In the genomic region with DNA sequence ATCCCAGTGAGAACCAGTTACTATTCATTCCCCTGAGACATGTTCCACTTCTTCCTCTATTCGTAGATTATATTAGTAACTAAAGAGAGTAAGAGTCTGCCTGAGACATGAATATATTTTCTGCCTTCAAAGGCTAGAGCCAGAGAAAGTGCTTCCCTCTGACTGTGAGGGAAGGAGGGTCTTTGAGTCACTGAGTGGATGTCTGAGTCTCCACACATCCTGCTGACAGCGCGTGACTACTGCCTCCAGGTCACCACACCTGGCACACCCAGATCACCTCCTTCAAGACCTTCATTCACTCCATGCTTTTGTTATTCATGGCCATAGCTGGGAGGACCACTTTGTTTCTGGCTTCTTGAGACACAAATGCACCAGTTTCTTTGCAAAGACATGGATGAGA, we compare ENCODE assay signal across 18 cellular contexts.
"Had no signal": no experiment of that assay in that cellular context is flagged by ENCODE, and none has a peak within 500 bp of the region (broad histone marks: within the 10 kb centered on the region; RNA-seq: fewer than 3 reads in every experiment).

No MANE protein-coding gene starts in this region.

- H3K4me1 ChIP-seq: right atrium auricular region, sigmoid colon, transverse colon had no signal

- H3K4me1 Mint-ChIP-seq: naive thymus-derived CD8-positive, alpha-beta T cell had no signal

- H3K9me3 ChIP-seq: mucosa of descending colon, right atrium auricular region, sigmoid colon, stomach, thoracic aorta, transverse colon had no signal

- H3K36me3 Mint-ChIP-seq: naive thymus-derived CD8-positive, alpha-beta T cell had no signal

- H3K27me3 ChIP-seq: hepatocyte, right atrium auricular region, sigmoid colon, stomach, transverse colon had no signal

- DNase-seq: effector memory CD8-positive, alpha-beta T cell; foreskin melanocyte; head of caudate nucleus; mucosa of descending colon; naive thymus-derived CD8-positive, alpha-beta T cell; posterior cingulate gyrus; sigmoid colon; stimulated activated CD4-positive, alpha-beta T cell treated with anti-CD3 and anti-CD28 coated beads, Interleukin-2, amount 100 ng/mL, for 24 hours; stimulated activated CD4-positive, alpha-beta T cell treated with anti-CD3 and anti-CD28 coated beads, Interleukin-4, amount 100 ng/mL, for 4 hours; stimulated activated naive CD4-positive, alpha-beta T cell; stomach; substantia nigra; transverse colon had no signal

- H3K4me3 Mint-ChIP-seq: dendritic cell treated with granulocyte-macrophage colony-stimulating factor and Interleukin-4, amounts not matched to agents 40 ng/mL and 50 ng/mL, for 4 days; effector memory CD8-positive, alpha-beta T cell; naive thymus-derived CD8-positive, alpha-beta T cell had no signal

- H3K9me3 Mint-ChIP-seq: dendritic cell treated with granulocyte-macrophage colony-stimulating factor and Interleukin-4, amounts not matched to agents 40 ng/mL and 50 ng/mL, for 4 days had no signal

- H3K27me3 Mint-ChIP-seq: dendritic cell treated with granulocyte-macrophage colony-stimulating factor and Interleukin-4, amounts not matched to agents 40 ng/mL and 50 ng/mL, for 4 days; effector memory CD8-positive, alpha-beta T cell had no signal

- H3K4me3 ChIP-seq: hepatocyte, mucosa of descending colon, right atrium auricular region, sigmoid colon, skin epidermis, stomach, thoracic aorta, transverse colon had no signal

- H3K27ac ChIP-seq: hepatocyte, right atrium auricular region, sigmoid colon, skin epidermis, stomach, thoracic aorta, transverse colon had no signal

- H3K27ac Mint-ChIP-seq: dendritic cell treated with granulocyte-macrophage colony-stimulating factor and Interleukin-4, amounts not matched to agents 40 ng/mL and 50 ng/mL, for 4 days; effector memory CD8-positive, alpha-beta T cell; naive thymus-derived CD8-positive, alpha-beta T cell had no signal

- ATAC-seq: effector memory CD8-positive, alpha-beta T cell; mucosa of descending colon; naive thymus-derived CD8-positive, alpha-beta T cell had no signal

- H3K36me3 ChIP-seq: right atrium auricular region, sigmoid colon, stomach, thoracic aorta, transverse colon had no signal
